In the genomic region with DNA sequence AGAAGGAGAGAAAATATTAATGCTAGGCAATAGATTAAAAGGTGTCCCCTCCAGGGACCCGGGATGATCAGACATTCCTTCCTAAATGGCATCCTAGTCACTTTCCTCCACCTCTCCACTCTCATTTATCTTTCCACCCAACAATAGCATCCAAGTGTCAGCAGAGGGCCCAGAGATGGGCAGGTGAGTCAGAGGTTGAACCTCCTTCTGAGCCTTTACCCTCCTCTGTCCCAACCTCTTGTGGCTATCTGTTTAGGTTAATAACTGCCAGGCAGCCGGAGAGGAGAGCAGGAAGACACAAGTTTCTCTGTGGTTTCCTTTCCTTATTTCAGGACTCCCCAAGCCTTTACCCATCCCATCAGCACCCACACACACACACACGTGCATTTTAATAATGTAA, we compare ENCODE assay signal across 21 cellular contexts. TPM values are rescaled to one million over a fixed set of nuclear protein-coding genes. Genes with fewer than 3 reads are reported as not detected.
DNase-seq lines count a peak whose midpoint lies in the region; ATAC-seq and TF ChIP-seq lines count a peak whose summit lies in the region.
"Had no signal": no experiment of that assay in that cellular context is flagged by ENCODE, and none has a peak within 500 bp of the region (broad histone marks: within the 10 kb centered on the region; RNA-seq: fewer than 3 reads in every experiment).

No MANE protein-coding gene starts in this region.

- ATAC-seq in GM21528 (IDR thresholded peaks at IDR 0.05; ENCODE audit: low FRiP score, unreplicated experiment), result no peak
- ATAC-seq: A549, GM12878, HCT116, Panc1, SK-N-SH treated with all-trans-retinoic acid at 6 μM for 48 hours had no signal

- no TSS peak for BruUV-seq in PC-9 (replicated peaks; lab: Mats Ljungman, UMichigan)

- H3K27ac Mint-ChIP-seq in osteocyte (ENCODE audit: unreplicated experiment), result no peak overlapping the region
- H3K27ac Mint-ChIP-seq: CD4-positive, alpha-beta T cell; IgD-negative memory B cell had no signal

- no peak overlapping the region; the same call in 1 of the 2 replicates for H2AFZ ChIP-seq in PC-9

- CTCF ChIA-PET in PC-9 (lab: Charles Lee), result no interaction called here

- H3K27me3 Mint-ChIP-seq in osteocyte (ENCODE audit: unreplicated experiment), result no peaks in the 10 kb centered on the region
- H3K27me3 Mint-ChIP-seq: CD4-positive, alpha-beta T cell; IgD-negative memory B cell had no signal

- no peaks in the 10 kb centered on the region for H3K36me3 ChIP-seq in PC-9 (ENCODE audit: low read depth)
- H3K36me3 ChIP-seq: BE2C had no signal

- no peak overlapping the region for H3K4me3 Mint-ChIP-seq in osteocyte (ENCODE audit: unreplicated experiment)
- H3K4me3 Mint-ChIP-seq: CD4-positive, alpha-beta T cell; IgD-negative memory B cell had no signal

- H3K4me2 ChIP-seq in PC-9, result peak overlapping the region; percentile 73
- H3K4me2 ChIP-seq: A549 had no signal

- H3K4me1 ChIP-seq in PC-9 (replicated peaks; ENCODE audit: insufficient read depth), result peaks cover 65% of the 10 kb centered on the region
- H3K4me1 ChIP-seq: A549 had no signal

- H3K9me2 ChIP-seq in PC-9 (ENCODE audit: insufficient read depth), result no peaks in the 10 kb centered on the region

- intact Hi-C loops in PC-9 (cut with micrococcal nuclease; ENCODE audit: unreplicated experiment), result loop anchor here (5.0 kb wide), 1 partner anchor 89 kb away; no protein-coding TSS in a partner anchor

- no peaks in the 10 kb centered on the region for H3K27me3 ChIP-seq in PC-9 (ENCODE audit: insufficient read depth, low read depth)
- H3K27me3 ChIP-seq: BE2C had no signal

- H3K9me3 ChIP-seq in PC-9 (ENCODE audit: insufficient read depth, low read depth), result no peaks in the 10 kb centered on the region
- H3K9me3 ChIP-seq: A549, BE2C had no signal

- peak overlapping the region; percentile 92 for H3K27ac ChIP-seq in PC-9
- peak overlapping the region; percentile 84 for H3K27ac ChIP-seq in epithelial cell of prostate
- H3K27ac ChIP-seq: A549 had no signal

- H3F3A ChIP-seq in PC-9 (ENCODE audit: insufficient read depth, low read depth), result peaks cover 47% of the 10 kb centered on the region

- TF ChIP-seq CTCF in PC-9 (conservative IDR thresholded peaks at IDR 0.05) (no peak), osteocyte (IDR thresholded peaks at IDR 0.05) (no peak)

- POLR2A ChIA-PET in PC-9 (lab: Charles Lee; ENCODE audit: unreplicated experiment), result no interaction called here

- no peaks in the 10 kb centered on the region for H3K9me3 Mint-ChIP-seq in osteocyte (ENCODE audit: unreplicated experiment)
- H3K9me3 Mint-ChIP-seq: CD4-positive, alpha-beta T cell; IgD-negative memory B cell had no signal

- H3K4me1 Mint-ChIP-seq in osteocyte (ENCODE audit: unreplicated experiment), result peaks cover 9% of the 10 kb centered on the region

- H4K20me1 ChIP-seq in PC-9 (ENCODE audit: insufficient read depth), result no peaks in the 10 kb centered on the region

- peak; percentile 4 for DNase-seq in HK-2 (ENCODE audit: unreplicated experiment)
- DNase-seq in PC-9, result no peak
- no peak for DNase-seq in epithelial cell of prostate (ENCODE audit: low read depth, low spot score)
- DNase-seq in renal cortical epithelial cell (ENCODE audit: low read depth), result peak; percentile 30
- no peak for DNase-seq in NCI-H1048 (lab: John Stamatoyannopoulos, UW)
- no peak for DNase-seq in osteocyte (ENCODE audit: extremely low spot score, unreplicated experiment)
- DNase-seq: BE2C; CD4-positive, alpha-beta T cell; COR-L47; DND-41; MM.1S; NCI-H1092; NCI-H1436; NCI-H187 treated with DMSO at 0.1 percent for 48 hours had no signal

- H3K4me3 ChIP-seq in PC-9, result peak overlapping the region; percentile 19; the same call in 1 of the 2 replicates
- H3K4me3 ChIP-seq: A549, GM12878 had no signal

- peaks cover 11% of the 10 kb centered on the region; the same call in 1 of the 2 replicates for H3K79me2 ChIP-seq in PC-9 (ENCODE audit: low read depth)

- no peaks in the 10 kb centered on the region for H3K36me3 Mint-ChIP-seq in osteocyte (ENCODE audit: unreplicated experiment)
- H3K36me3 Mint-ChIP-seq: IgD-negative memory B cell had no signal

RNA-seq across cellular contexts. Expression of gene GJA5, which starts 4.1 kb away (rescaled TPM):
- total RNA-seq in PC-9 (2021) (2.8 and 8.7 TPM in 2 replicates), renal cortical epithelial cell (0.10 and 0.87 TPM in 2 replicates), osteocyte (not detected in 2 replicates)
- total RNA-seq: CD4-positive, alpha-beta T cell; GM12878 had no signal

Comparison
In these comparisons a context has a peak if more than half of its experiments do, and no peak if none do; other contexts are left out.
1. DNase-seq: peak in HK-2 (single experiment) and renal cortical epithelial cell (single experiment); none in PC-9 (0 of 2), epithelial cell of prostate (single experiment), NCI-H1048 (single experiment) and osteocyte (single experiment).